Comparison of ENCODE assay signal across 19 cellular contexts in the genomic region with DNA sequence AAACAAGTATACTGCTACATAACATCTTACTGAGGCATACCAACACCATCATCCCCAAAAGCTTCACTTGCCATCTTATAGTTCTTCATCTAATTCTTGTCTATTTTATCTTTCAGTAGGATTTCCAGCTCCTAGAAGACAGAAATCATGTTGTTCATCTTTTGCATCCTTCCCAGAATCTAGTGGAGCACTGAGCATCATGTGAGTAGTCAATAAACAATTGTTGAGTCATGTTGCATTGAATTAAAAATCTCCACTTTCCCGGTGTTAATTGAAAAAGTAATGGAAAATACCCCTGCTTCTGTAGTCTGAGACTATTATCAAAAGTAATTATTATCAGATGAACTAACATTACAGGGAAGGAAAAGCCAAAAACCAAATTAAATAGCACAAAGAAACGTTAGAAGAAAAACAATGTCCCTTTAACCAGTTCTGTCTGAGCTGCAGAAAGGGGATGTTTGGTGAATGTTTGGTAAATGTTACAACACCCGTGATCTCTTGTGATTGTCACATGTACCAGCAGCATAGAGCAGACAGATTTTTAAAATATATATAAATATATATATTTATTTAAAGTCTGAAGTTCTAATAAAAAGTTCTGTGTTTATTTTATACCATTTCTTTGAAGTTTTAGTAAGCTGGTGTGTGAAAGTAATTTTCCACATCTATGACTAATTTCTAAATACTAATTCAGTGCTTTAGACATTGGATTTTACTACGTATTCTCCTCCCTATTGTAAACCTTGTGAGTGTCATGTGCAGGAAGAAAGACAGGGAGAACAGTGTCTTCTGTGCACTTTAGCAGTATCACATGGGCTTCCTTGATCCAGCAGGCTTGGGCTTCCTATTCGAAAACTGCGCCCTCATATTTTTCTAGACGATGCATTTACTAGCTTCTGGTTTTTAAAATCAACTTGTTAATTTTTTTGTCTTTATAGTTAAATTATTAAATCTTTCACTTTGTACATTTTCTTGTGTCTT.
A peak's percentile ranks its signal among the peaks of the same experiment; 100 is the strongest.
DNase-seq lines count a peak whose midpoint lies in the region; ATAC-seq and TF ChIP-seq lines count a peak whose summit lies in the region.
"Had no signal": no experiment of that assay in that cellular context is flagged by ENCODE, and none has a peak within 500 bp of the region (broad histone marks: within the 10 kb centered on the region; RNA-seq: fewer than 3 reads in every experiment).

No MANE protein-coding gene starts in this region.

- H3K36me3 ChIP-seq in left ventricle myocardium inferior (no peaks in the 10 kb centered on the region), vagina (no peaks in the 10 kb centered on the region)
- no peaks in the 10 kb centered on the region for H3K36me3 ChIP-seq in naive thymus-derived CD4-positive, alpha-beta T cell (ENCODE audit: control insufficient read depth in 2 of 3, insufficient read depth in 3 of 3, low read length in 3 of 3)
- H3K36me3 ChIP-seq: breast epithelium, heart left ventricle had no signal

- H3K27ac ChIP-seq in left ventricle myocardium inferior (replicated peaks) (peak overlapping the region; percentile 0), vagina (peak overlapping the region; percentile 31)
- H3K27ac ChIP-seq in naive thymus-derived CD4-positive, alpha-beta T cell (ENCODE audit: low read depth, low read length) = no peak overlapping the region

- no peaks in the 10 kb centered on the region for H3K27me3 Mint-ChIP-seq in central memory CD8-positive, alpha-beta T cell
- peaks cover 0 to under 1% (median 0%) of the 10 kb centered on the region in 5 donors for H3K27me3 Mint-ChIP-seq in naive thymus-derived CD4-positive, alpha-beta T cell
- H3K27me3 Mint-ChIP-seq: stimulated activated naive CD8-positive, alpha-beta T cell treated with anti-CD3 and anti-CD28 coated beads, Interleukin-15, amount 100 ng/mL, for 72 hours had no signal

- H3K9me3 ChIP-seq in left ventricle myocardium inferior (replicated peaks) = no peaks in the 10 kb centered on the region
- no peaks in the 10 kb centered on the region for H3K9me3 ChIP-seq in naive thymus-derived CD4-positive, alpha-beta T cell (ENCODE audit: control insufficient read depth in 2 of 3, low read length in 3 of 3)
- no peaks in the 10 kb centered on the region for H3K9me3 ChIP-seq in vagina

- TF ChIP-seq POLR2A in vagina (IDR thresholded peaks at IDR 0.05) = no peak

- H3K9me3 Mint-ChIP-seq in central memory CD8-positive, alpha-beta T cell = no peaks in the 10 kb centered on the region
- H3K9me3 Mint-ChIP-seq in naive thymus-derived CD4-positive, alpha-beta T cell = peaks cover 0 to 7% (median under 1%) of the 10 kb centered on the region in 11 donors

- no peaks in the 10 kb centered on the region for H3K27me3 ChIP-seq in left ventricle myocardium inferior (ENCODE audit: low read depth)
- no peaks in the 10 kb centered on the region for H3K27me3 ChIP-seq in naive thymus-derived CD4-positive, alpha-beta T cell (ENCODE audit: control insufficient read depth in 2 of 2, insufficient read depth in 2 of 2, low read length in 2 of 2)
- H3K27me3 ChIP-seq in vagina = no peaks in the 10 kb centered on the region
- H3K27me3 ChIP-seq: breast epithelium, heart left ventricle had no signal

- no peaks in the 10 kb centered on the region for H3K36me3 Mint-ChIP-seq in central memory CD8-positive, alpha-beta T cell (ENCODE audit: insufficient read depth)
- H3K36me3 Mint-ChIP-seq in naive thymus-derived CD4-positive, alpha-beta T cell = peaks cover 0 to 11% (median 7%) of the 10 kb centered on the region in 5 donors

- POLR2A ChIA-PET in naive thymus-derived CD4-positive, alpha-beta T cell (lab: Charles Lee) = interaction anchor here (0.6 to 1.1 kb wide), 3 partner anchors 31 to 39 kb away, joined by 3 to 4 read pairs (median 3); no protein-coding TSS in a partner anchor

- H3K4me3 ChIP-seq in left ventricle myocardium inferior (no peak overlapping the region), vagina (no peak overlapping the region)
- H3K4me3 ChIP-seq in naive thymus-derived CD4-positive, alpha-beta T cell (ENCODE audit: low read length) = no peak overlapping the region
- H3K4me3 ChIP-seq: breast epithelium, heart left ventricle had no signal

- no peaks in the 10 kb centered on the region for H3K4me1 ChIP-seq in left ventricle myocardium inferior
- peaks cover 7 to 8% of the 10 kb centered on the region in 2 donors for H3K4me1 ChIP-seq in naive thymus-derived CD4-positive, alpha-beta T cell (ENCODE audit: control insufficient read depth in 2 of 2, insufficient read depth in 2 of 2, low read length in 2 of 2)
- no peaks in the 10 kb centered on the region for H3K4me1 ChIP-seq in vagina
- H3K4me1 ChIP-seq: breast epithelium had no signal

- peak overlapping the region; percentile 68 for H3K27ac Mint-ChIP-seq in central memory CD8-positive, alpha-beta T cell (ENCODE audit: low read depth)
- H3K27ac Mint-ChIP-seq in naive thymus-derived CD4-positive, alpha-beta T cell = peak overlapping the region in 5 of 9 donors; percentile 43 to 79 (median 64)
- H3K27ac Mint-ChIP-seq: endodermal cell, nephron had no signal

- peaks cover 71% of the 10 kb centered on the region for H3K4me1 Mint-ChIP-seq in central memory CD8-positive, alpha-beta T cell
- H3K4me1 Mint-ChIP-seq in naive thymus-derived CD4-positive, alpha-beta T cell = peaks cover 0 to 58% (median 39%) of the 10 kb centered on the region in 7 donors
- H3K4me1 Mint-ChIP-seq: nephron; stimulated activated naive CD8-positive, alpha-beta T cell treated with anti-CD3 and anti-CD28 coated beads, Interleukin-15, amount 100 ng/mL, for 72 hours had no signal

- H3K4me3 Mint-ChIP-seq in central memory CD8-positive, alpha-beta T cell = no peak overlapping the region
- H3K4me3 Mint-ChIP-seq in naive thymus-derived CD4-positive, alpha-beta T cell = no peak overlapping the region
- H3K4me3 Mint-ChIP-seq: endodermal cell; nephron; stimulated activated naive CD8-positive, alpha-beta T cell treated with anti-CD3 and anti-CD28 coated beads, Interleukin-15, amount 100 ng/mL, for 72 hours had no signal

- intact Hi-C loops in left ventricle myocardium inferior (cut with micrococcal nuclease) = no loop called here
- intact Hi-C loops in cardiac septum (cut with DNase I) = no loop called here
- intact Hi-C loops in naive thymus-derived CD4-positive, alpha-beta T cell (cut with micrococcal nuclease) = no loop called here
- intact Hi-C loops in vagina (cut with DNase I) = no loop called here

- TF ChIP-seq CTCF in left ventricle myocardium inferior (IDR thresholded peaks at IDR 0.05; ENCODE audit: borderline replicate concordance) (no peak), vagina (IDR thresholded peaks at IDR 0.05) (no peak)

- CTCF ChIA-PET in naive thymus-derived CD4-positive, alpha-beta T cell (lab: Charles Lee) = interaction anchor here (1.1 kb wide), 1 partner anchor 43 kb away, joined by 6 read pairs; no protein-coding TSS in a partner anchor

- ATAC-seq in central memory CD8-positive, alpha-beta T cell (replicated peaks; ENCODE audit: extremely low read depth, poor library complexity, severe bottlenecking) = no peak
- no peak for ATAC-seq in naive thymus-derived CD4-positive, alpha-beta T cell
- ATAC-seq in GM21360 (IDR thresholded peaks at IDR 0.05; ENCODE audit: unreplicated experiment) = no peak
- ATAC-seq: HCT116; left colon; stimulated activated naive CD8-positive, alpha-beta T cell treated with anti-CD3 and anti-CD28 coated beads, Interleukin-15, amount 100 ng/mL, for 72 hours had no signal

- DNase-seq in left ventricle myocardium inferior (no peak), cardiac septum (ENCODE audit: low spot score) (no peak), vagina (ENCODE audit: extremely low spot score in 2 of 2) (no peak), superior temporal gyrus (ENCODE audit: extremely low spot score) (no peak)
- no peak for DNase-seq in central memory CD8-positive, alpha-beta T cell (ENCODE audit: low spot score in 2 of 2)
- DNase-seq in naive thymus-derived CD4-positive, alpha-beta T cell = no peak
- DNase-seq in stimulated activated CD4-positive, alpha-beta T cell treated with anti-CD3 and anti-CD28 coated beads, Interleukin-2, amount 100 ng/mL, for 24 hours = no peak
- DNase-seq: activated gamma-delta T cell; DMS153; endodermal cell; heart left ventricle; left colon; NCI-H1930; NCI-H774; stimulated activated naive CD8-positive, alpha-beta T cell treated with anti-CD3 and anti-CD28 coated beads, Interleukin-15, amount 100 ng/mL, for 72 hours had no signal
